In genomic region chr2:44748-45341, GRCh38 we compare ENCODE assay signal across 9 cellular contexts. TPM values are rescaled to one million over a fixed set of nuclear protein-coding genes. Genes with fewer than 3 reads are reported as not detected.
DNase-seq lines count a peak whose midpoint lies in the region; ATAC-seq and TF ChIP-seq lines count a peak whose summit lies in the region.
"Had no signal": no experiment of that assay in that cellular context is flagged by ENCODE, and none has a peak within 500 bp of the region (broad histone marks: within the 10 kb centered on the region; RNA-seq: fewer than 3 reads in every experiment).

No MANE protein-coding gene starts in this region.

- no peak for TF ChIP-seq POLR2A in suprapubic skin (IDR thresholded peaks at IDR 0.05)

- no peak for ATAC-seq in activated naive CD8-positive, alpha-beta T cell treated with anti-CD3 and anti-CD28 coated beads, Interleukin-2, amount 10 ng/mL, durations not matched to agents 7 days and 5 days (ENCODE audit: low read depth)
- ATAC-seq in HG02763 (IDR thresholded peaks at IDR 0.05; ENCODE audit: unreplicated experiment) = no peak
- ATAC-seq in HG02885 (IDR thresholded peaks at IDR 0.05; ENCODE audit: poor library complexity, unreplicated experiment) = no peak
- no peak for ATAC-seq in GM18868 (IDR thresholded peaks at IDR 0.05; ENCODE audit: unreplicated experiment)

- no peak overlapping the region for H3K27ac Mint-ChIP-seq in T-helper 2 cell treated with Interferon-gamma antibody and Interleukin-4, amounts not matched to agents 5 μg/mL and 100 μg/mL, for 36 hours
- no peak overlapping the region for H3K27ac Mint-ChIP-seq in activated naive CD8-positive, alpha-beta T cell treated with anti-CD3 and anti-CD28 coated beads, Interleukin-2, amount 10 ng/mL, durations not matched to agents 7 days and 5 days

- peak overlapping the region; percentile 73 for H3K4me3 Mint-ChIP-seq in T-helper 2 cell treated with Interferon-gamma antibody and Interleukin-4, amounts not matched to agents 5 μg/mL and 100 μg/mL, for 36 hours
- peak overlapping the region; percentile 9 for H3K4me3 Mint-ChIP-seq in activated naive CD8-positive, alpha-beta T cell treated with anti-CD3 and anti-CD28 coated beads, Interleukin-2, amount 10 ng/mL, durations not matched to agents 7 days and 5 days

- POLR2A ChIA-PET in activated naive CD8-positive, alpha-beta T cell treated with anti-CD3 and anti-CD28 coated beads, Interleukin-2, amount 10 ng/mL, durations not matched to agents 7 days and 5 days (lab: Charles Lee) = no interaction called here

- H3K9me3 ChIP-seq in suprapubic skin = no peaks in the 10 kb centered on the region

- peaks cover 15% of the 10 kb centered on the region for H3K36me3 Mint-ChIP-seq in T-helper 2 cell treated with Interferon-gamma antibody and Interleukin-4, amounts not matched to agents 5 μg/mL and 100 μg/mL, for 36 hours (ENCODE audit: low read depth)
- peaks cover 2% of the 10 kb centered on the region for H3K36me3 Mint-ChIP-seq in activated naive CD8-positive, alpha-beta T cell treated with anti-CD3 and anti-CD28 coated beads, Interleukin-2, amount 10 ng/mL, durations not matched to agents 7 days and 5 days

- peak overlapping the region; percentile 72 for H3K4me3 ChIP-seq in suprapubic skin

- H3K27me3 Mint-ChIP-seq in T-helper 2 cell treated with Interferon-gamma antibody and Interleukin-4, amounts not matched to agents 5 μg/mL and 100 μg/mL, for 36 hours (ENCODE audit: low read depth) = peaks cover 55% of the 10 kb centered on the region
- peaks cover 66% of the 10 kb centered on the region for H3K27me3 Mint-ChIP-seq in activated naive CD8-positive, alpha-beta T cell treated with anti-CD3 and anti-CD28 coated beads, Interleukin-2, amount 10 ng/mL, durations not matched to agents 7 days and 5 days

- peak overlapping the region; percentile 52 for H3K27ac ChIP-seq in suprapubic skin

- WGBS in suprapubic skin = 35% methylated on average over 6 of the region's 6 CpGs

- peaks cover 36% of the 10 kb centered on the region for H3K4me1 ChIP-seq in suprapubic skin

- peaks cover 38% of the 10 kb centered on the region for H3K4me1 Mint-ChIP-seq in T-helper 2 cell treated with Interferon-gamma antibody and Interleukin-4, amounts not matched to agents 5 μg/mL and 100 μg/mL, for 36 hours (ENCODE audit: low read depth)
- peaks cover 6% of the 10 kb centered on the region for H3K4me1 Mint-ChIP-seq in activated naive CD8-positive, alpha-beta T cell treated with anti-CD3 and anti-CD28 coated beads, Interleukin-2, amount 10 ng/mL, durations not matched to agents 7 days and 5 days

- no peaks in the 10 kb centered on the region for H3K36me3 ChIP-seq in suprapubic skin

- peaks cover 32% of the 10 kb centered on the region for H3K27me3 ChIP-seq in suprapubic skin

- DNase-seq in T-helper 2 cell treated with Interferon-gamma antibody and Interleukin-4, amounts not matched to agents 5 μg/mL and 100 μg/mL, for 36 hours (ENCODE audit: low spot score) = no peak
- no peak for DNase-seq in T-helper 2 cell
- DNase-seq in activated naive CD8-positive, alpha-beta T cell treated with anti-CD3 and anti-CD28 coated beads, Interleukin-2, amount 10 ng/mL, durations not matched to agents 7 days and 5 days = no peak
- peak; percentile 72 for DNase-seq in kidney tubule cell (ENCODE audit: low spot score)
- DNase-seq in suprapubic skin (ENCODE audit: low spot score in 2 of 2) = no peak

- no peak for TF ChIP-seq CTCF in suprapubic skin (IDR thresholded peaks at IDR 0.05)

- no peak for TF ChIP-seq EP300 in suprapubic skin (IDR thresholded peaks at IDR 0.05)

- no peaks in the 10 kb centered on the region for H3K9me3 Mint-ChIP-seq in T-helper 2 cell treated with Interferon-gamma antibody and Interleukin-4, amounts not matched to agents 5 μg/mL and 100 μg/mL, for 36 hours
- H3K9me3 Mint-ChIP-seq in activated naive CD8-positive, alpha-beta T cell treated with anti-CD3 and anti-CD28 coated beads, Interleukin-2, amount 10 ng/mL, durations not matched to agents 7 days and 5 days = peaks cover 2% of the 10 kb centered on the region

RNA-seq across cellular contexts. Expression of gene FAM110C, which starts 1.5 kb away (rescaled TPM):
- total RNA-seq in activated naive CD8-positive, alpha-beta T cell treated with anti-CD3 and anti-CD28 coated beads, Interleukin-2, amount 10 ng/mL, durations not matched to agents 7 days and 5 days = under 1 TPM; 0.68 to 0.69 TPM
- total RNA-seq in suprapubic skin = 10 to 100 TPM; 10.7 to 22.0 (median 17.6) TPM
- total RNA-seq: RPMI7951 had no signal

Comparison
In these comparisons a context has a peak if more than half of its experiments do, and no peak if none do; other contexts are left out.
1. RNA of gene FAM110C, which starts 1.5 kb away (total RNA-seq): 10.7 to 22.0 TPM in suprapubic skin; 0.68 to 0.69 TPM in activated naive CD8-positive, alpha-beta T cell treated with anti-CD3 and anti-CD28 coated beads, Interleukin-2, amount 10 ng/mL, durations not matched to agents 7 days and 5 days; every median in the first group is over 4 times any median in the second.